Comparison of ENCODE assay signal across 26 cellular contexts in the genomic region with DNA sequence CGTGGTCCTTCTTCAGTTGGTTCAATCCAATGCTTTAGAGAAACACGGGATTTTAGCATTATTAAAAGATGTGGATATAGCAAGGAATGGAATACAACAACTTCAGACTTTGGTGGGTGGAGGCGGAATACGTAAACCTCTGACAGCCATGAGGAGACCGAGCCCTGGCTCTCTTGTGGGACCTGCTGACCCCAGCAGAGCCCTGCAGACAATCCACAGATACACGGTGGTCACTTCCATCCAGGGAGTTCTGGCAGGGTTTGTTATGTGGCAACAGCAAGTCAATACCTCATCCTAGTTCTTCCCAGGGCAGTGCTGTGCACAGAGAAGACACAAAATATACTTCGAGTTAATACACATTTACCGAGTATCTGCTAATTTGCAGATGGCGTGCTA.
"Had no signal": no experiment of that assay in that cellular context is flagged by ENCODE, and none has a peak within 500 bp of the region (broad histone marks: within the 10 kb centered on the region; RNA-seq: fewer than 3 reads in every experiment).

No MANE protein-coding gene starts in this region.

- H3K36me3 ChIP-seq: SJCRH30 had no signal

- H3K27me3 Mint-ChIP-seq: activated B cell treated with CpG ODN at 0.5 μM for 24 hours; activated CD4-positive, alpha-beta T cell treated with anti-CD3 and anti-CD28 coated beads, Interleukin-2, amount 10 ng/mL, durations not matched to agents 24 days and 14 days; activated CD8-positive, alpha-beta memory T cell treated with anti-CD3 and anti-CD28 coated beads, Interleukin-2, amount 10 ng/mL, durations not matched to agents 7 days and 5 days; activated naive CD8-positive, alpha-beta T cell treated with anti-CD3 and anti-CD28 coated beads for 36 hours; activated T-helper 17 cell treated with anti-CD3 and anti-CD28 coated beads, Interleukin-2, amount 50 U/mL, for 72 hours had no signal

- H3K4me1 Mint-ChIP-seq: activated naive CD8-positive, alpha-beta T cell treated with anti-CD3 and anti-CD28 coated beads for 36 hours; activated T-helper 17 cell treated with anti-CD3 and anti-CD28 coated beads, Interleukin-2, amount 50 U/mL, for 72 hours had no signal

- H3K27ac ChIP-seq: Peyer's patch, SJCRH30 had no signal

- H3K4me3 Mint-ChIP-seq: activated B cell treated with CpG ODN at 0.5 μM for 24 hours; activated CD4-positive, alpha-beta T cell treated with anti-CD3 and anti-CD28 coated beads, Interleukin-2, amount 10 ng/mL, durations not matched to agents 24 days and 14 days; activated CD8-positive, alpha-beta memory T cell treated with anti-CD3 and anti-CD28 coated beads, Interleukin-2, amount 10 ng/mL, durations not matched to agents 7 days and 5 days; activated naive CD4-positive, alpha-beta T cell treated with anti-CD3 and anti-CD28 coated beads for 36 hours; activated naive CD8-positive, alpha-beta T cell treated with anti-CD3 and anti-CD28 coated beads for 36 hours; activated T-cell treated with anti-CD3 and anti-CD28 coated beads, Interleukin-2, amount 50 U/mL, for 4 hours; activated T-helper 17 cell treated with anti-CD3 and anti-CD28 coated beads, Interleukin-2, amount 50 U/mL, for 72 hours; T-helper 2 cell treated with Interferon-gamma antibody and Interleukin-4, amounts not matched to agents 5 μg/mL and 100 μg/mL, for 36 hours had no signal

- H3K27ac Mint-ChIP-seq: activated B cell treated with CpG ODN at 0.5 μM for 24 hours; activated CD4-positive, alpha-beta T cell treated with anti-CD3 and anti-CD28 coated beads, Interleukin-2, amount 10 ng/mL, durations not matched to agents 24 days and 14 days; activated CD8-positive, alpha-beta memory T cell treated with anti-CD3 and anti-CD28 coated beads, Interleukin-2, amount 10 ng/mL, durations not matched to agents 7 days and 5 days; activated naive CD4-positive, alpha-beta T cell treated with anti-CD3 and anti-CD28 coated beads for 36 hours; activated naive CD8-positive, alpha-beta T cell treated with anti-CD3 and anti-CD28 coated beads for 36 hours; activated T-helper 17 cell treated with anti-CD3 and anti-CD28 coated beads, Interleukin-2, amount 50 U/mL, for 72 hours; T-helper 2 cell treated with Interferon-gamma antibody and Interleukin-4, amounts not matched to agents 5 μg/mL and 100 μg/mL, for 36 hours had no signal

- DNase-seq: activated B cell treated with CpG ODN at 0.5 μM for 24 hours; activated CD4-positive, alpha-beta T cell treated with anti-CD3 and anti-CD28 coated beads for 1 hour; activated CD4-positive, alpha-beta T cell treated with anti-CD3 and anti-CD28 coated beads, Interleukin-2, amount 10 ng/mL, durations not matched to agents 24 days and 14 days; activated CD4-positive, alpha-beta T cell treated with anti-CD3 and anti-CD28 coated beads, Interleukin-2, amount 50 U/mL, for 48 hours; activated CD8-positive, alpha-beta memory T cell treated with anti-CD3 and anti-CD28 coated beads, Interleukin-2, amount 10 ng/mL, durations not matched to agents 7 days and 5 days; activated gamma-delta T cell; activated naive CD4-positive, alpha-beta T cell treated with anti-CD3 and anti-CD28 coated beads for 36 hours; activated naive CD8-positive, alpha-beta T cell treated with anti-CD3 and anti-CD28 coated beads for 36 hours; activated T-cell treated with anti-CD3 and anti-CD28 coated beads, Interleukin-2, amount 50 U/mL, for 4 hours; anterior cingulate cortex; Kasumi-1; NCI-H1105 treated with DMSO at 0.1 percent for 48 hours; NCI-H1436 treated with DMSO at 0.1 percent for 48 hours; NCI-H187; NCI-H2081; NCI-H446; NCI-H524; Peyer's patch; Right ventricle myocardium superior; SJCRH30; SK-N-SH; T-helper 1 cell had no signal

- ATAC-seq: activated CD8-positive, alpha-beta memory T cell treated with anti-CD3 and anti-CD28 coated beads, Interleukin-2, amount 10 ng/mL, durations not matched to agents 7 days and 5 days; activated T-cell treated with anti-CD3 and anti-CD28 coated beads, Interleukin-2, amount 50 U/mL, for 4 hours; activated T-helper 17 cell treated with anti-CD3 and anti-CD28 coated beads, Interleukin-2, amount 50 U/mL, for 72 hours had no signal

- H3K4me3 ChIP-seq: adrenal gland, K562, Peyer's patch, SJCRH30 had no signal

- H3K27me3 ChIP-seq: adrenal gland, Peyer's patch, SJCRH30 had no signal

- H3K4me1 ChIP-seq: Peyer's patch had no signal

- H3K9me3 ChIP-seq: adrenal gland, Peyer's patch, SJCRH30, SK-N-SH had no signal

- H3K9me3 Mint-ChIP-seq: activated B cell treated with CpG ODN at 0.5 μM for 24 hours; activated CD4-positive, alpha-beta T cell treated with anti-CD3 and anti-CD28 coated beads, Interleukin-2, amount 10 ng/mL, durations not matched to agents 24 days and 14 days; activated naive CD4-positive, alpha-beta T cell treated with anti-CD3 and anti-CD28 coated beads for 36 hours; activated naive CD8-positive, alpha-beta T cell treated with anti-CD3 and anti-CD28 coated beads for 36 hours; activated T-cell treated with anti-CD3 and anti-CD28 coated beads, Interleukin-2, amount 50 U/mL, for 4 hours; activated T-helper 17 cell treated with anti-CD3 and anti-CD28 coated beads, Interleukin-2, amount 50 U/mL, for 72 hours; T-helper 2 cell treated with Interferon-gamma antibody and Interleukin-4, amounts not matched to agents 5 μg/mL and 100 μg/mL, for 36 hours had no signal
